In the genomic region with DNA sequence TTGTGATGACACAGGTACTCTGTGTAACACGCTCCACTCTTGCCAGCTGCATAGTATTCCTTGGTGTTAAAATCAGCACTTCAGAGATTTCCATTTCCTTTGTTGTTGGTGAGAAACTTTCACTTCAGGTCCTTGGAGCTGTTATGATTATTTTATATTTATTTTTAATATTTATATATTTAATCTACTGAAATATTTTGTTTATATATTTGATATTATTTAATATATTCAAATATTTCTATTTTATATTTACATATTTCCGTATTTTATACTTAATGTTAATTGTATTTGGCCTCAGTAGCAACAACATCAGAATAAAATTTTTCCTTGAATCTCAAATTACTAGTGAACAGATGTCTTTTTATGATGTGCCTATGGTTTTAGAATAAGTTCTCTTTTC, we compare ENCODE assay signal across 24 cellular contexts.
"Had no signal": no experiment of that assay in that cellular context is flagged by ENCODE, and none has a peak within 500 bp of the region (broad histone marks: within the 10 kb centered on the region; RNA-seq: fewer than 3 reads in every experiment).

No MANE protein-coding gene starts in this region.

- H3K4me3 ChIP-seq: coronary artery, esophagus squamous epithelium, lung, ovary, right lobe of liver, smooth muscle cell, suprapubic skin, transverse colon, upper lobe of right lung, uterus had no signal

- H3K4me2 ChIP-seq: smooth muscle cell had no signal

- H3K9me3 ChIP-seq: esophagus squamous epithelium, ovary, right lobe of liver, suprapubic skin, transverse colon, upper lobe of right lung, uterus had no signal

- H3K27me3 ChIP-seq: esophagus squamous epithelium, ovary, right lobe of liver, suprapubic skin, transverse colon, upper lobe of right lung, uterus had no signal

- H3K36me3 ChIP-seq: esophagus squamous epithelium, ovary, right lobe of liver, suprapubic skin, transverse colon, upper lobe of right lung, uterus had no signal

- H3K27ac ChIP-seq: coronary artery, esophagus squamous epithelium, ovary, right lobe of liver, suprapubic skin, transverse colon, upper lobe of right lung, uterus had no signal

- H3K4me1 ChIP-seq: esophagus squamous epithelium, right lobe of liver, suprapubic skin, transverse colon, upper lobe of right lung, uterus had no signal

- FAIRE-seq: keratinocyte had no signal

- DNase-seq: dermis blood vessel endothelial cell; effector memory CD4-positive, alpha-beta T cell; erythroblast; esophagus squamous epithelium; foreskin melanocyte; natural killer cell; occipital lobe; ovary; right lobe of liver; stimulated activated CD4-positive, alpha-beta T cell treated with anti-CD3 and anti-CD28 coated beads, Interleukin-12 subunit alpha, Interleukin-12 subunit beta, amount 100 ng/mL, for 4 hours; stimulated activated CD4-positive, alpha-beta T cell treated with anti-CD3 and anti-CD28 coated beads, Interleukin-1b, Interleukin-23, amount 100 ng/mL, for 48 hours; stimulated activated CD4-positive, alpha-beta T cell treated with anti-CD3 and anti-CD28 coated beads, Interleukin-4, amount 100 ng/mL, for 1 hour; stimulated activated CD8-positive, alpha-beta memory T cell treated with anti-CD3 and anti-CD28 coated beads, Interleukin-4, amount 100 ng/mL, for 48 hours; stimulated activated naive CD4-positive, alpha-beta T cell; stimulated activated naive CD8-positive, alpha-beta T cell treated with anti-CD3 and anti-CD28 coated beads, Interleukin-15, amount 100 ng/mL, for 72 hours; transverse colon; upper lobe of right lung; uterus had no signal

- ATAC-seq: left lobe of liver; natural killer cell; right lobe of liver; stimulated activated naive CD8-positive, alpha-beta T cell treated with anti-CD3 and anti-CD28 coated beads, Interleukin-15, amount 100 ng/mL, for 72 hours; upper lobe of right lung had no signal
